In the genomic region with DNA sequence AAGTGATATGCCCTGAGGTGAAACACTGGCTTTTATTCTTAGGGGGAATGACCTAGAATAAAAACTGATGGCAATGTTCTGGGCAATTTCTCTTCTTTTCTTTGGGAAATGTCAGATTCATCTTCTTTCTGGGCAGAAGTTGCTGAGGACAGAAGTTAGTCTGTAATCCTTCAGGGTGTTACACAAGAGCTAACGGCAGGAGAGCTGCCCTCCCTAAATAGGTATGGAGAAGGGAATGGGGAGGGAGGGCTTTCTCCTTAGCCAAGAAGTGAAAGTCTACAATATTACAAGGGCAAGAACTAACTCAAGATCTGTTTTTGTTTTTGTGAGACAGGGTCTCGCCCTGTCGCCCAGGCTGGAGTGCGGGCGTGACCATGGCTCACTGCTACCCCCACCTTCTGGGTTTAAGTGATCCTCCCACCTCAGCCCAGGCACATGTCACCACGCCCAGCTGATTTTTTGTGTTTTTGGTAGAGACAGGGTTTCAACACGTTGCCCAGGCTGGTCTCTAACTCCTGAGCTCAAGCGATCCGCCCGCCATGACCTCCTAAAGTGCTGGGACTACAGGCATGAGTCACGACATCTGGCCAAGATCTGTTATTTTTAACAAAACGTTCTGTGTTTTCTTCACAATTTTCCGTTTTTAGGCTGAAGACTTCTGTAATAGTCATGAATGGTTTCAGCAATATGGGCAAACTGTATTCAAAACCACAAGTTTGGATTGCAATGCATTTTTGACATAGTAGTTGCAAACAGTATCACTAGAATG, we compare ENCODE assay signal across 14 cellular contexts. TPM values are rescaled to one million over a fixed set of nuclear protein-coding genes. Genes with fewer than 3 reads are reported as not detected.
DNase-seq lines count a peak whose midpoint lies in the region; FAIRE-seq and TF ChIP-seq lines count a peak whose summit lies in the region.
"Had no signal": no experiment of that assay in that cellular context is flagged by ENCODE, and none has a peak within 500 bp of the region (broad histone marks: within the 10 kb centered on the region; RNA-seq: fewer than 3 reads in every experiment).

No MANE protein-coding gene starts in this region.

- H3K4me3 ChIP-seq in spleen (peak overlapping the region in 1 of 8 donors; percentile 45), transverse colon (no peak overlapping the region)
- H3K4me3 ChIP-seq: Peyer's patch had no signal

- WGBS in spleen, 5 donors: 37 to 74% (median 66%) methylated on average over 13 of the region's 13 CpGs
- WGBS in transverse colon (ENCODE audit: low coverage in 1 of 2), 2 donors: 65 to 79% methylated on average over 2 to 13 of the region's 13 CpGs

- H3K27ac ChIP-seq in spleen: peak overlapping the region in 7 of 8 donors; percentile 31 to 84 (median 77)
- no peak overlapping the region for H3K27ac ChIP-seq in transverse colon
- H3K27ac ChIP-seq: Peyer's patch had no signal

- H3K36me3 ChIP-seq in spleen: no peaks in the 10 kb centered on the region
- H3K36me3 ChIP-seq in transverse colon: no peaks in the 10 kb centered on the region
- H3K36me3 ChIP-seq: Peyer's patch had no signal

- CTCF ChIA-PET in GM10248 (lab: Yijun Ruan, JAX): interaction anchor here (1.1 kb wide), 1 partner anchor 19 kb away, joined by 3 read pairs; no protein-coding TSS in a partner anchor

- FAIRE-seq in GM18507 (lab: Jason Lieb, UNC): peak; percentile 5

- POLR2A ChIA-PET in GM10248 (lab: Yijun Ruan, JAX): no interaction called here

- intact Hi-C loops in spleen (cut with DNase I; ENCODE audit: low total_unique reads) (no loop called here), transverse colon (cut with DNase I; ENCODE audit: low total_unique reads) (no loop called here)

- H3K9me3 ChIP-seq in spleen: no peaks in the 10 kb centered on the region
- no peaks in the 10 kb centered on the region for H3K9me3 ChIP-seq in transverse colon
- H3K9me3 ChIP-seq: Peyer's patch had no signal

- no peak for TF ChIP-seq CTCF in spleen (IDR thresholded peaks at IDR 0.05 in 8 of 11, conservative IDR thresholded peaks at IDR 0.05 in 3 of 11)
- no peak for TF ChIP-seq CTCF in GM10248 (IDR thresholded peaks at IDR 0.05; ENCODE audit: control extremely low read depth, extremely low read depth, low read depth, missing control alignments)
- no peak for TF ChIP-seq CTCF in transverse colon (IDR thresholded peaks at IDR 0.05)

- H3K4me1 ChIP-seq in spleen: peaks cover 0 to 24% (median 2%) of the 10 kb centered on the region in 6 donors
- H3K4me1 ChIP-seq in transverse colon: peaks cover 0 to 6% (median 0%) of the 10 kb centered on the region in 4 donors
- H3K4me1 ChIP-seq: Peyer's patch had no signal

- TF ChIP-seq EP300 in transverse colon (IDR thresholded peaks at IDR 0.05; ENCODE audit: low read depth): no peak

- DNase-seq in GM18507 (ENCODE audit: extremely low spot score, insufficient read length, low read depth) (no peak), OCI-M1 (lab: John Stamatoyannopoulos, UW) (peak; percentile 45), fibroblast of the conjunctiva (ENCODE audit: low read depth) (peak; percentile 39), spleen (no peak), NCI-H146 (lab: John Stamatoyannopoulos, UW) (no peak), GM10248 (ENCODE audit: extremely low spot score) (no peak), transverse colon (no peak), NAMALWA (ENCODE audit: low spot score) (no peak)
- DNase-seq: activated B cell treated with CpG ODN at 0.5 μM for 24 hours; activated gamma-delta T cell treated with Interleukin-2 at 50 U/mL for 16 hours; GOT3; NCI-H1436 treated with DMSO at 0.1 percent for 48 hours; Peyer's patch; stimulated activated CD4-positive, alpha-beta T cell treated with anti-CD3 and anti-CD28 coated beads, Interleukin-4, amount 100 ng/mL, for 1 hour had no signal

- in situ Hi-C loops in transverse colon (cut with MboI; ENCODE audit: low pct_ligation_motif_present in 1 of 4, low pct_unique_long_range_greater_than_20kb in 1 of 4, low sequenced_read_pairs in 3 of 4): no loop called here

- H3K27me3 ChIP-seq in spleen (replicated peaks in 1 of 7): no peaks in the 10 kb centered on the region
- H3K27me3 ChIP-seq in transverse colon: no peaks in the 10 kb centered on the region
- H3K27me3 ChIP-seq: Peyer's patch had no signal

- TF ChIP-seq POLR2A in spleen (IDR thresholded peaks at IDR 0.05) (no peak), transverse colon (IDR thresholded peaks at IDR 0.05) (no peak)

RNA-seq across cellular contexts. Expression of a gene that starts 7.2 kb away (rescaled TPM):
- 10 to 100 TPM in 1 of 7 donors, 1 to 10 TPM in 6; 3.5 to 10.3 (median 4.9) TPM for total RNA-seq in spleen
- 1 to 10 TPM; 4.1 to 6.7 (median 5.5) TPM for polyA plus RNA-seq in spleen
- total RNA-seq in transverse colon: 10 to 100 TPM in 1 of 4 donors, 1 to 10 TPM in 3; 6.7 to 17.9 (median 8.9) TPM

RNA-seq across cellular contexts. Expression of a gene that starts 30.7 kb away (rescaled TPM):
- total RNA-seq in spleen (10 to 100 TPM in 3 of 7 donors, 1 to 10 TPM in 4; 8.9 to 12.8 (median 10.0) TPM), transverse colon (10 to 100 TPM; 14.9 to 39.0 (median 22.4) TPM)
- 1 to 10 TPM; 1.6 to 2.4 (median 2.0) TPM for polyA plus RNA-seq in spleen

Comparison
In these comparisons a context has a peak if more than half of its experiments do, and no peak if none do; other contexts are left out.
1. DNase-seq: peak in OCI-M1 (single experiment) and fibroblast of the conjunctiva (single experiment); none in GM18507 (single experiment), spleen (single experiment), NCI-H146 (single experiment), GM10248 (single experiment), transverse colon (single experiment) and NAMALWA (single experiment).
2. H3K27ac ChIP-seq: peak in spleen (7 of 8); none in transverse colon (0 of 4).